In the genomic region with DNA sequence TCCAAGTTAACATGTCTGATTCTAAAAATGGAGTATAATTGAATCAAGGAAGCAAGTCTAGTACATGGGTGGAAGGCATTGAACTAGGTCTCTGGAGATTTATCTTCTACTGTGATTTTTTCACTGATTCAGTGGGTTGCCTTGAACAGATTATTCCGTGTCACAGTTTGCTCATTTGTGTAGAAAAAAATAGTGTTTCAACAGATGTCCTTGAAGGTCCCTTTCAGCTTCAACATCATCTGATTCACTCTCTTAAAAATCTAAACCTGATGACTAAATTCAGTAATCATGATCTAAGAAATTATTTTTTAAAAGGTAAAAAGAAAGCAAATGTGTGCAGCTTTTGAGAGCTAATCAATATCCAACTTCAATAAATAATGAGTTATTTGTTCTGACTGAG, we compare ENCODE assay signal across 1 cellular context.
TF ChIP-seq lines count a peak whose summit lies in the region.

No MANE protein-coding gene starts in this region.

TF ChIP-seq in GM23338, 12 proteins besides CTCF, POLR2A, EP300 and RAD21 (continued from another document):
- TF ChIP-seq, protein P1, sequence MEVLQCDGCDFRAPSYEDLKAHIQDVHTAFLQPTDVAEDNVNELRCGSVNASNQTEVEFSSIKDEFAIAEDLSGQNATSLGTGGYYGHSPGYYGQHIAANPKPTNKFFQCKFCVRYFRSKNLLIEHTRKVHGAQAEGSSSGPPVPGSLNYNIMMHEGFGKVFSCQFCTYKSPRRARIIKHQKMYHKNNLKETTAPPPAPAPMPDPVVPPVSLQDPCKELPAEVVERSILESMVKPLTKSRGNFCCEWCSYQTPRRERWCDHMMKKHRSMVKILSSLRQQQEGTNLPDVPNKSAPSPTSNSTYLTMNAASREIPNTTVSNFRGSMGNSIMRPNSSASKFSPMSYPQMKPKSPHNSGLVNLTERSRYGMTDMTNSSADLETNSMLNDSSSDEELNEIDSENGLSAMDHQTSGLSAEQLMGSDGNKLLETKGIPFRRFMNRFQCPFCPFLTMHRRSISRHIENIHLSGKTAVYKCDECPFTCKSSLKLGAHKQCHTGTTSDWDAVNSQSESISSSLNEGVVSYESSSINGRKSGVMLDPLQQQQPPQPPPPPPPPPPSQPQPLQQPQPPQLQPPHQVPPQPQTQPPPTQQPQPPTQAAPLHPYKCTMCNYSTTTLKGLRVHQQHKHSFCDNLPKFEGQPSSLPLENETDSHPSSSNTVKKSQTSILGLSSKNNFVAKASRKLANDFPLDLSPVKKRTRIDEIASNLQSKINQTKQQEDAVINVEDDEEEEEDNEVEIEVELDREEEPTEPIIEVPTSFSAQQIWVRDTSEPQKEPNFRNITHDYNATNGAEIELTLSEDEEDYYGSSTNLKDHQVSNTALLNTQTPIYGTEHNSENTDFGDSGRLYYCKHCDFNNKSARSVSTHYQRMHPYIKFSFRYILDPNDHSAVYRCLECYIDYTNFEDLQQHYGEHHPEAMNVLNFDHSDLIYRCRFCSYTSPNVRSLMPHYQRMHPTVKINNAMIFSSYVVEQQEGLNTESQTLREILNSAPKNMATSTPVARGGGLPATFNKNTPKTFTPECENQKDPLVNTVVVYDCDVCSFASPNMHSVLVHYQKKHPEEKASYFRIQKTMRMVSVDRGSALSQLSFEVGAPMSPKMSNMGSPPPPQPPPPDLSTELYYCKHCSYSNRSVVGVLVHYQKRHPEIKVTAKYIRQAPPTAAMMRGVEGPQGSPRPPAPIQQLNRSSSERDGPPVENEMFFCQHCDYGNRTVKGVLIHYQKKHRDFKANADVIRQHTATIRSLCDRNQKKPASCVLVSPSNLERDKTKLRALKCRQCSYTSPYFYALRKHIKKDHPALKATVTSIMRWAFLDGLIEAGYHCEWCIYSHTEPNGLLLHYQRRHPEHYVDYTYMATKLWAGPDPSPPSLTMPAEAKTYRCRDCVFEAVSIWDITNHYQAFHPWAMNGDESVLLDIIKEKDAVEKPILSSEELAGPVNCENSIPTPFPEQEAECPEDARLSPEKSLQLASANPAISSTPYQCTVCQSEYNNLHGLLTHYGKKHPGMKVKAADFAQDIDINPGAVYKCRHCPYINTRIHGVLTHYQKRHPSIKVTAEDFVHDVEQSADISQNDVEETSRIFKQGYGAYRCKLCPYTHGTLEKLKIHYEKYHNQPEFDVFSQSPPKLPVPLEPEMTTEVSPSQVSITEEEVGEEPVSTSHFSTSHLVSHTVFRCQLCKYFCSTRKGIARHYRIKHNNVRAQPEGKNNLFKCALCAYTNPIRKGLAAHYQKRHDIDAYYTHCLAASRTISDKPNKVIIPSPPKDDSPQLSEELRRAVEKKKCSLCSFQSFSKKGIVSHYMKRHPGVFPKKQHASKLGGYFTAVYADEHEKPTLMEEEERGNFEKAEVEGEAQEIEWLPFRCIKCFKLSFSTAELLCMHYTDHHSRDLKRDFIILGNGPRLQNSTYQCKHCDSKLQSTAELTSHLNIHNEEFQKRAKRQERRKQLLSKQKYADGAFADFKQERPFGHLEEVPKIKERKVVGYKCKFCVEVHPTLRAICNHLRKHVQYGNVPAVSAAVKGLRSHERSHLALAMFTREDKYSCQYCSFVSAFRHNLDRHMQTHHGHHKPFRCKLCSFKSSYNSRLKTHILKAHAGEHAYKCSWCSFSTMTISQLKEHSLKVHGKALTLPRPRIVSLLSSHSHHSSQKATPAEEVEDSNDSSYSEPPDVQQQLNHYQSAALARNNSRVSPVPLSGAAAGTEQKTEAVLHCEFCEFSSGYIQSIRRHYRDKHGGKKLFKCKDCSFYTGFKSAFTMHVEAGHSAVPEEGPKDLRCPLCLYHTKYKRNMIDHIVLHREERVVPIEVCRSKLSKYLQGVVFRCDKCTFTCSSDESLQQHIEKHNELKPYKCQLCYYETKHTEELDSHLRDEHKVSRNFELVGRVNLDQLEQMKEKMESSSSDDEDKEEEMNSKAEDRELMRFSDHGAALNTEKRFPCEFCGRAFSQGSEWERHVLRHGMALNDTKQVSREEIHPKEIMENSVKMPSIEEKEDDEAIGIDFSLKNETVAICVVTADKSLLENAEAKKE (CRISPR knock-in tag; IDR thresholded peaks at IDR 0.05), result no peak
- TF ChIP-seq ZNF331 (CRISPR knock-in tag; IDR thresholded peaks at IDR 0.05; ENCODE audit: low read depth), result no peak
- TF ChIP-seq, protein P2, sequence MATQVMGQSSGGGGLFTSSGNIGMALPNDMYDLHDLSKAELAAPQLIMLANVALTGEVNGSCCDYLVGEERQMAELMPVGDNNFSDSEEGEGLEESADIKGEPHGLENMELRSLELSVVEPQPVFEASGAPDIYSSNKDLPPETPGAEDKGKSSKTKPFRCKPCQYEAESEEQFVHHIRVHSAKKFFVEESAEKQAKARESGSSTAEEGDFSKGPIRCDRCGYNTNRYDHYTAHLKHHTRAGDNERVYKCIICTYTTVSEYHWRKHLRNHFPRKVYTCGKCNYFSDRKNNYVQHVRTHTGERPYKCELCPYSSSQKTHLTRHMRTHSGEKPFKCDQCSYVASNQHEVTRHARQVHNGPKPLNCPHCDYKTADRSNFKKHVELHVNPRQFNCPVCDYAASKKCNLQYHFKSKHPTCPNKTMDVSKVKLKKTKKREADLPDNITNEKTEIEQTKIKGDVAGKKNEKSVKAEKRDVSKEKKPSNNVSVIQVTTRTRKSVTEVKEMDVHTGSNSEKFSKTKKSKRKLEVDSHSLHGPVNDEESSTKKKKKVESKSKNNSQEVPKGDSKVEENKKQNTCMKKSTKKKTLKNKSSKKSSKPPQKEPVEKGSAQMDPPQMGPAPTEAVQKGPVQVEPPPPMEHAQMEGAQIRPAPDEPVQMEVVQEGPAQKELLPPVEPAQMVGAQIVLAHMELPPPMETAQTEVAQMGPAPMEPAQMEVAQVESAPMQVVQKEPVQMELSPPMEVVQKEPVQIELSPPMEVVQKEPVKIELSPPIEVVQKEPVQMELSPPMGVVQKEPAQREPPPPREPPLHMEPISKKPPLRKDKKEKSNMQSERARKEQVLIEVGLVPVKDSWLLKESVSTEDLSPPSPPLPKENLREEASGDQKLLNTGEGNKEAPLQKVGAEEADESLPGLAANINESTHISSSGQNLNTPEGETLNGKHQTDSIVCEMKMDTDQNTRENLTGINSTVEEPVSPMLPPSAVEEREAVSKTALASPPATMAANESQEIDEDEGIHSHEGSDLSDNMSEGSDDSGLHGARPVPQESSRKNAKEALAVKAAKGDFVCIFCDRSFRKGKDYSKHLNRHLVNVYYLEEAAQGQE (IDR thresholded peaks at IDR 0.05; ENCODE audit: unreplicated experiment), result no peak
- no peak for TF ChIP-seq CREB1 (CRISPR knock-in tag; IDR thresholded peaks at IDR 0.05; ENCODE audit: low read depth)
- TF ChIP-seq POLR2AphosphoS5 (IDR thresholded peaks at IDR 0.05; ENCODE audit: low read depth), result no peak
- TF ChIP-seq ZNF114 (CRISPR knock-in tag; IDR thresholded peaks at IDR 0.05), result no peak
- TF ChIP-seq, protein P3, sequence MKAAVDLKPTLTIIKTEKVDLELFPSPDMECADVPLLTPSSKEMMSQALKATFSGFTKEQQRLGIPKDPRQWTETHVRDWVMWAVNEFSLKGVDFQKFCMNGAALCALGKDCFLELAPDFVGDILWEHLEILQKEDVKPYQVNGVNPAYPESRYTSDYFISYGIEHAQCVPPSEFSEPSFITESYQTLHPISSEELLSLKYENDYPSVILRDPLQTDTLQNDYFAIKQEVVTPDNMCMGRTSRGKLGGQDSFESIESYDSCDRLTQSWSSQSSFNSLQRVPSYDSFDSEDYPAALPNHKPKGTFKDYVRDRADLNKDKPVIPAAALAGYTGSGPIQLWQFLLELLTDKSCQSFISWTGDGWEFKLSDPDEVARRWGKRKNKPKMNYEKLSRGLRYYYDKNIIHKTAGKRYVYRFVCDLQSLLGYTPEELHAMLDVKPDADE (IDR thresholded peaks at IDR 0.05), result no peak
TF ChIP-seq in GM23338: peak in this region for 0.
